Comparison of ENCODE assay signal across 22 cellular contexts in genomic region chr2:178506949-178507348, GRCh38. TPM values are rescaled to one million over a fixed set of nuclear protein-coding genes. Genes with fewer than 3 reads are reported as not detected.
DNase-seq lines count a peak whose midpoint lies in the region; ATAC-seq, FAIRE-seq and TF ChIP-seq lines count a peak whose summit lies in the region.
"Had no signal": no experiment of that assay in that cellular context is flagged by ENCODE, and none has a peak within 500 bp of the region (broad histone marks: within the 10 kb centered on the region; RNA-seq: fewer than 3 reads in every experiment).

No MANE protein-coding gene starts in this region.

- no peak overlapping the region for H2AFZ ChIP-seq in HepG2 (ENCODE audit: low read length)

- H3K4me1 Mint-ChIP-seq in effector memory CD8-positive, alpha-beta T cell (ENCODE audit: low read depth in 2 of 2): peaks cover 0 to 4% of the 10 kb centered on the region in 2 donors
- H3K4me1 Mint-ChIP-seq in Caco-2 (ENCODE audit: low read depth, unreplicated experiment): no peaks in the 10 kb centered on the region

- no peaks in the 10 kb centered on the region for H3K9me3 Mint-ChIP-seq in effector memory CD8-positive, alpha-beta T cell
- H3K9me3 Mint-ChIP-seq in Caco-2 (ENCODE audit: unreplicated experiment): no peaks in the 10 kb centered on the region
- H3K9me3 Mint-ChIP-seq: CD4-positive, alpha-beta T cell had no signal

- H3K4me1 ChIP-seq in HepG2 (ENCODE audit: insufficient read depth, low read length) (peaks cover 9% of the 10 kb centered on the region), right lobe of liver (peaks cover 0 to 15% (median 0%) of the 10 kb centered on the region in 4 donors), Caco-2 (no peaks in the 10 kb centered on the region)
- H3K4me1 ChIP-seq: BLaER1, SJSA1 had no signal

- H4K20me1 ChIP-seq in HepG2 (ENCODE audit: insufficient read depth, low read length): no peaks in the 10 kb centered on the region
- H4K20me1 ChIP-seq: BLaER1 had no signal

- H3K36me3 Mint-ChIP-seq in effector memory CD8-positive, alpha-beta T cell (ENCODE audit: insufficient read depth): peaks cover 51% of the 10 kb centered on the region
- peaks cover 11% of the 10 kb centered on the region for H3K36me3 Mint-ChIP-seq in Caco-2 (ENCODE audit: insufficient read depth, unreplicated experiment)

- WGBS in HepG2 (ENCODE audit: low lambda C conversion rate): 86% methylated on average over 1 of the region's 1 CpG
- 36% methylated on average over 1 of the region's 1 CpG for WGBS in right lobe of liver (ENCODE audit: insufficient coverage, low coverage, low lambda C conversion rate, missing lambda C conversion rate)

- H3K4me3 ChIP-seq in HepG2 (replicated peaks in 1 of 3; ENCODE audit: insufficient read depth in 1 of 3, low read depth in 2 of 3, low read length in 3 of 3) (no peak overlapping the region), right lobe of liver (no peak overlapping the region), Caco-2 (ENCODE audit: low read depth, low read length) (no peak overlapping the region)
- H3K4me3 ChIP-seq: BLaER1, SJSA1 had no signal

- CTCF ChIA-PET in HepG2 (lab: Yijun Ruan, JAX; ENCODE audit: low intra/inter-chr PET ratio, low total read pairs): no interaction called here
- CTCF ChIA-PET in Caco-2 (lab: Charles Lee): no interaction called here

- TF ChIP-seq POLR2A in HepG2 (IDR thresholded peaks at IDR 0.05; ENCODE audit: insufficient read depth in 1 of 2, low read depth in 2 of 2, low read length in 2 of 2) (no peak), right lobe of liver (IDR thresholded peaks at IDR 0.05) (no peak)

- DNase-seq in HepG2 (ENCODE audit: low spot score) (no peak), right lobe of liver (no peak), globus pallidus (ENCODE audit: low spot score) (no peak), Caco-2 (no peak), HK-2 (ENCODE audit: unreplicated experiment) (no peak)
- no peak for DNase-seq in effector memory CD8-positive, alpha-beta T cell
- DNase-seq: 8988T; CD4-positive, alpha-beta T cell; COR-L47; KBM-7; MV-4-11; NCI-H1105 treated with DMSO at 0.1 percent for 48 hours; NCI-H146; NCI-H2029; NCI-H69; Right ventricle myocardium superior; RPMI8226 had no signal

- H3K9me3 ChIP-seq in HepG2 (ENCODE audit: low read length) (no peaks in the 10 kb centered on the region), right lobe of liver (no peaks in the 10 kb centered on the region), Caco-2 (no peaks in the 10 kb centered on the region)
- H3K9me3 ChIP-seq: BLaER1, SJSA1 had no signal

- no peak overlapping the region for H3K4me3 Mint-ChIP-seq in effector memory CD8-positive, alpha-beta T cell
- H3K4me3 Mint-ChIP-seq in Caco-2 (ENCODE audit: unreplicated experiment): no peak overlapping the region
- H3K4me3 Mint-ChIP-seq: CD4-positive, alpha-beta T cell had no signal

- peaks cover 6 to 40% of the 10 kb centered on the region in 2 experiments for H3K36me3 ChIP-seq in HepG2 (replicated peaks in 1 of 2; ENCODE audit: control insufficient read depth in 1 of 2, insufficient read depth in 2 of 2, low read length in 2 of 2)
- peaks cover 0 to 34% (median 4%) of the 10 kb centered on the region in 4 donors for H3K36me3 ChIP-seq in right lobe of liver
- no peaks in the 10 kb centered on the region for H3K36me3 ChIP-seq in Caco-2 (ENCODE audit: control insufficient read depth, insufficient read depth, low read length)

- TF ChIP-seq CTCF in HepG2 (CRISPR knock-in tag; IDR thresholded peaks at IDR 0.05) (no peak), right lobe of liver (IDR thresholded peaks at IDR 0.05) (no peak), Caco-2 (IDR thresholded peaks at IDR 0.05; ENCODE audit: insufficient read depth in 1 of 2, low read depth in 1 of 2, low read length in 1 of 2, severe bottlenecking in 1 of 2, unreplicated experiment in 1 of 2) (no peak)

- H3K27me3 Mint-ChIP-seq in effector memory CD8-positive, alpha-beta T cell: no peaks in the 10 kb centered on the region
- H3K27me3 Mint-ChIP-seq in Caco-2 (ENCODE audit: insufficient read depth, unreplicated experiment): no peaks in the 10 kb centered on the region
- H3K27me3 Mint-ChIP-seq: CD4-positive, alpha-beta T cell had no signal

- H3K9ac ChIP-seq in HepG2 (ENCODE audit: insufficient read depth, low read depth, low read length): no peak overlapping the region
- H3K9ac ChIP-seq: BLaER1 had no signal

- no peak for FAIRE-seq in HepG2 (lab: Jason Lieb, UNC)
- FAIRE-seq: G401.6 had no signal

- no peak overlapping the region for H3K4me2 ChIP-seq in HepG2 (ENCODE audit: low read depth, low read length)
- H3K4me2 ChIP-seq: BLaER1 had no signal

- no peak overlapping the region for H3K27ac ChIP-seq in HepG2 (ENCODE audit: extremely low read length, insufficient read depth, low read length)
- no peak overlapping the region for H3K27ac ChIP-seq in right lobe of liver
- H3K27ac ChIP-seq: BLaER1, SJSA1 had no signal

- POLR2A ChIA-PET in HepG2 (lab: Yijun Ruan, JAX) (interaction anchor here (1.4 kb wide), 1 partner anchor 56 kb away, joined by 5 read pairs; the partner anchor contains the start of genes PJVK and PRKRA), Caco-2 (lab: Charles Lee) (no interaction called here)

- intact Hi-C loops in HepG2 (cut with micrococcal nuclease; ENCODE audit: unreplicated experiment): no loop called here
- intact Hi-C loops in right lobe of liver (cut with DNase I): no loop called here
- intact Hi-C loops in Caco-2 (cut with micrococcal nuclease; ENCODE audit: unreplicated experiment): no loop called here

- in situ Hi-C loops in HepG2 (cut with HindIII; ENCODE audit: extremely low pct_ligation_motif_present, low pct_unique_long_range_greater_than_20kb): no loop called here

- H3K27ac Mint-ChIP-seq in effector memory CD8-positive, alpha-beta T cell: peak overlapping the region; percentile 15 to 62
- no peak overlapping the region for H3K27ac Mint-ChIP-seq in Caco-2 (ENCODE audit: unreplicated experiment)
- H3K27ac Mint-ChIP-seq: CD4-positive, alpha-beta T cell had no signal

- H3K79me2 ChIP-seq in HepG2 (ENCODE audit: insufficient read depth, low read length): no peaks in the 10 kb centered on the region

- TF ChIP-seq EP300 in HepG2 (IDR thresholded peaks at IDR 0.05; ENCODE audit: low read depth in 2 of 2, low read length in 2 of 2) (no peak), HepG2 (CRISPR knock-in tag; IDR thresholded peaks at IDR 0.05; ENCODE audit: borderline replicate concordance) (no peak)

- TF ChIP-seq RAD21 in HepG2 (CRISPR knock-in tag; IDR thresholded peaks at IDR 0.05): no peak

- BruUV-seq in HepG2 (replicated peaks; lab: Mats Ljungman, UMichigan): no TSS peak
- BruUV-seq in Caco-2 (replicated peaks; lab: Mats Ljungman, UMichigan): no TSS peak

- ATAC-seq in HepG2: no peak
- ATAC-seq in right lobe of liver: no peak
- peak; percentile 9 for ATAC-seq in HG02885 (IDR thresholded peaks at IDR 0.05; ENCODE audit: poor library complexity, unreplicated experiment)
- no peak for ATAC-seq in effector memory CD8-positive, alpha-beta T cell (replicated peaks)
- no peak for ATAC-seq in GM19023 (IDR thresholded peaks at IDR 0.05; ENCODE audit: unreplicated experiment)

- H3K27me3 ChIP-seq in HepG2 (ENCODE audit: control insufficient read depth in 1 of 2, insufficient read depth in 2 of 2, low read length in 2 of 2): no peaks in the 10 kb centered on the region
- no peaks in the 10 kb centered on the region for H3K27me3 ChIP-seq in right lobe of liver
- H3K27me3 ChIP-seq in Caco-2 (replicated peaks; ENCODE audit: control insufficient read depth, insufficient read depth, low read length): no peaks in the 10 kb centered on the region
- H3K27me3 ChIP-seq: BLaER1, SJSA1 had no signal

RNA-seq across cellular contexts. Expression of gene PLEKHA3, which starts 26.7 kb away (rescaled TPM):
- 23.1 and 26.8 TPM in 2 replicates for total RNA-seq in HepG2 (2016; rRNA removed; fragmentation: Illumina TruSeq; extraction: Trizol)
- total RNA-seq in HepG2 (2016; cell fraction: cytosol; rRNA removed; fragmentation: Illumina TruSeq; extraction: Trizol; ENCODE audit: low read depth): 5.4 and 7.7 TPM in 2 replicates
- total RNA-seq in HepG2 (2016; cell fraction: insoluble cytoplasmic fraction; rRNA removed; fragmentation: Illumina TruSeq; extraction: Trizol): 21.3 and 27.5 TPM in 2 replicates
- total RNA-seq in HepG2 (2016; cell fraction: membrane; rRNA removed; fragmentation: Illumina TruSeq; extraction: Trizol): 24.3 and 26.4 TPM in 2 replicates
- total RNA-seq in HepG2 (2016; cell fraction: nucleus; rRNA removed; fragmentation: Illumina TruSeq; extraction: Trizol): 11.8 and 13.5 TPM in 2 replicates
- polyA plus RNA-seq in HepG2 (2011; rRNA removed): 8.6 and 11.7 TPM in 2 replicates
- 2.6 and 4.0 TPM in 2 replicates for polyA plus RNA-seq in HepG2 (2011; cell fraction: cytosol; rRNA removed)
- polyA plus RNA-seq in HepG2 (2011; cell fraction: nucleus; rRNA removed): 2.6 and 5.8 TPM in 2 replicates
- polyA plus RNA-seq in HepG2 (2012): 9.9 and 13.0 TPM in 2 replicates
- 10.7 and 12.2 TPM in 2 replicates for polyA plus RNA-seq in HepG2 (2016; cell fraction: cytosol; fragmentation: Illumina TruSeq; extraction: Trizol; ENCODE audit: low read depth)
- 23.9 and 24.5 TPM in 2 replicates for polyA plus RNA-seq in HepG2 (2016; cell fraction: insoluble cytoplasmic fraction; fragmentation: Illumina TruSeq; extraction: Trizol; ENCODE audit: low read depth)
- 19.9 and 21.8 TPM in 2 replicates for polyA plus RNA-seq in HepG2 (2016; cell fraction: membrane; fragmentation: Illumina TruSeq; extraction: Trizol; ENCODE audit: low read depth)
- polyA plus RNA-seq in HepG2 (2016; cell fraction: nucleus; fragmentation: Illumina TruSeq; extraction: Trizol; ENCODE audit: insufficient read depth, low read depth): 11.0 and 14.0 TPM in 2 replicates
- polyA minus RNA-seq in HepG2 (2011; rRNA and poly(A)+ RNA removed; ENCODE audit: low replicate concordance): 3.7 and 6.9 TPM in 2 replicates
- polyA minus RNA-seq in HepG2 (2011; cell fraction: cytosol; rRNA and poly(A)+ RNA removed): 9.6 and 11.5 TPM in 2 replicates
- 16.8 and 20.2 TPM in 2 replicates for polyA minus RNA-seq in HepG2 (2011; cell fraction: nucleus; rRNA and poly(A)+ RNA removed)
- 10 to 100 TPM in 4 of 6 experiments, 1 to 10 TPM in 2; 4.4 to 21.2 (median 15.1) TPM for total RNA-seq in right lobe of liver
- total RNA-seq in Caco-2 (2022): 16.9 and 18.5 TPM in 2 replicates

RNA-seq across cellular contexts. Expression of gene FKBP7, which starts 28.5 kb away (rescaled TPM):
- 9.7 and 14.8 TPM in 2 replicates for total RNA-seq in HepG2 (2016; rRNA removed; fragmentation: Illumina TruSeq; extraction: Trizol)
- total RNA-seq in HepG2 (2016; cell fraction: cytosol; rRNA removed; fragmentation: Illumina TruSeq; extraction: Trizol; ENCODE audit: low read depth): 2.8 and 3.6 TPM in 2 replicates
- 9.9 and 13.5 TPM in 2 replicates for total RNA-seq in HepG2 (2016; cell fraction: insoluble cytoplasmic fraction; rRNA removed; fragmentation: Illumina TruSeq; extraction: Trizol)
- total RNA-seq in HepG2 (2016; cell fraction: membrane; rRNA removed; fragmentation: Illumina TruSeq; extraction: Trizol): 3.9 and 4.5 TPM in 2 replicates
- total RNA-seq in HepG2 (2016; cell fraction: nucleus; rRNA removed; fragmentation: Illumina TruSeq; extraction: Trizol): 12.3 and 18.8 TPM in 2 replicates
- 9.5 and 12.4 TPM in 2 replicates for polyA plus RNA-seq in HepG2 (2011; rRNA removed)
- polyA plus RNA-seq in HepG2 (2011; cell fraction: cytosol; rRNA removed): 6.1 and 7.1 TPM in 2 replicates
- 2.9 and 3.0 TPM in 2 replicates for polyA plus RNA-seq in HepG2 (2011; cell fraction: nucleus; rRNA removed)
- polyA plus RNA-seq in HepG2 (2012): 13.3 and 20.2 TPM in 2 replicates
- 5.2 and 5.3 TPM in 2 replicates for polyA plus RNA-seq in HepG2 (2016; cell fraction: cytosol; fragmentation: Illumina TruSeq; extraction: Trizol; ENCODE audit: low read depth)
- 10.5 and 13.7 TPM in 2 replicates for polyA plus RNA-seq in HepG2 (2016; cell fraction: insoluble cytoplasmic fraction; fragmentation: Illumina TruSeq; extraction: Trizol; ENCODE audit: low read depth)
- 3.5 and 4.7 TPM in 2 replicates for polyA plus RNA-seq in HepG2 (2016; cell fraction: membrane; fragmentation: Illumina TruSeq; extraction: Trizol; ENCODE audit: low read depth)
- polyA plus RNA-seq in HepG2 (2016; cell fraction: nucleus; fragmentation: Illumina TruSeq; extraction: Trizol; ENCODE audit: insufficient read depth, low read depth): 20.0 and 26.2 TPM in 2 replicates
- polyA minus RNA-seq in HepG2 (2011; rRNA and poly(A)+ RNA removed; ENCODE audit: low replicate concordance): 0.89 and 1.8 TPM in 2 replicates
- 5.3 and 5.9 TPM in 2 replicates for polyA minus RNA-seq in HepG2 (2011; cell fraction: cytosol; rRNA and poly(A)+ RNA removed)
- polyA minus RNA-seq in HepG2 (2011; cell fraction: nucleus; rRNA and poly(A)+ RNA removed): 6.0 and 9.4 TPM in 2 replicates
- total RNA-seq in right lobe of liver: 10 to 100 TPM in 1 of 6 experiments, 1 to 10 TPM in 5; 2.5 to 12.7 (median 4.8) TPM
- 1.3 and 2.4 TPM in 2 replicates for total RNA-seq in Caco-2 (2022)

RNA-seq across cellular contexts. Expression of gene PJVK, which starts 55.8 kb away (rescaled TPM):
- total RNA-seq in HepG2 (2016; rRNA removed; fragmentation: Illumina TruSeq; extraction: Trizol): 1.1 and 1.2 TPM in 2 replicates
- 0.81 and 2.0 TPM in 2 replicates for total RNA-seq in HepG2 (2016; cell fraction: cytosol; rRNA removed; fragmentation: Illumina TruSeq; extraction: Trizol; ENCODE audit: low read depth)
- 0.77 and 1.5 TPM in 2 replicates for total RNA-seq in HepG2 (2016; cell fraction: insoluble cytoplasmic fraction; rRNA removed; fragmentation: Illumina TruSeq; extraction: Trizol)
- 1.1 TPM in 2 replicates for total RNA-seq in HepG2 (2016; cell fraction: membrane; rRNA removed; fragmentation: Illumina TruSeq; extraction: Trizol)
- total RNA-seq in HepG2 (2016; cell fraction: nucleus; rRNA removed; fragmentation: Illumina TruSeq; extraction: Trizol): 3.4 and 4.2 TPM in 2 replicates
- polyA plus RNA-seq in HepG2 (2011; rRNA removed): 2.6 and 3.0 TPM in 2 replicates
- polyA plus RNA-seq in HepG2 (2011; cell fraction: cytosol; rRNA removed): 0.51 and 1.1 TPM in 2 replicates
- polyA plus RNA-seq in HepG2 (2011; cell fraction: nucleus; rRNA removed): 6.3 and 6.4 TPM in 2 replicates
- polyA plus RNA-seq in HepG2 (2012): 1.5 and 2.9 TPM in 2 replicates
- polyA plus RNA-seq in HepG2 (2016; cell fraction: cytosol; fragmentation: Illumina TruSeq; extraction: Trizol; ENCODE audit: low read depth): 0.46 and 0.58 TPM in 2 replicates
- 0.67 and 1.3 TPM in 2 replicates for polyA plus RNA-seq in HepG2 (2016; cell fraction: insoluble cytoplasmic fraction; fragmentation: Illumina TruSeq; extraction: Trizol; ENCODE audit: low read depth)
- polyA plus RNA-seq in HepG2 (2016; cell fraction: membrane; fragmentation: Illumina TruSeq; extraction: Trizol; ENCODE audit: low read depth): 0.48 and 0.77 TPM in 2 replicates
- 7.3 and 8.2 TPM in 2 replicates for polyA plus RNA-seq in HepG2 (2016; cell fraction: nucleus; fragmentation: Illumina TruSeq; extraction: Trizol; ENCODE audit: insufficient read depth, low read depth)
- polyA minus RNA-seq in HepG2 (2011; rRNA and poly(A)+ RNA removed; ENCODE audit: low replicate concordance): 1.1 and 1.8 TPM in 2 replicates
- 0.35 TPM in 1 of 2 replicates, not detected in the other for polyA minus RNA-seq in HepG2 (2011; cell fraction: cytosol; rRNA and poly(A)+ RNA removed)
- 9.3 and 9.6 TPM in 2 replicates for polyA minus RNA-seq in HepG2 (2011; cell fraction: nucleus; rRNA and poly(A)+ RNA removed)
- 1 to 10 TPM in 5 of 6 experiments, under 1 TPM in 1; 0.80 to 2.8 (median 1.6) TPM for total RNA-seq in right lobe of liver
- total RNA-seq in Caco-2 (2022): 2.1 and 2.9 TPM in 2 replicates

RNA-seq across cellular contexts. Expression of gene PRKRA, which starts 56.0 kb away (rescaled TPM):
- total RNA-seq in HepG2 (2016; rRNA removed; fragmentation: Illumina TruSeq; extraction: Trizol) (67.6 and 74.7 TPM in 2 replicates), right lobe of liver (10 to 100 TPM; 11.2 to 20.5 (median 14.4) TPM), Caco-2 (2022) (58.3 and 60.2 TPM in 2 replicates)
- total RNA-seq in HepG2 (2016; cell fraction: cytosol; rRNA removed; fragmentation: Illumina TruSeq; extraction: Trizol; ENCODE audit: low read depth): 77.3 and 86.7 TPM in 2 replicates
- 64.4 and 73.6 TPM in 2 replicates for total RNA-seq in HepG2 (2016; cell fraction: insoluble cytoplasmic fraction; rRNA removed; fragmentation: Illumina TruSeq; extraction: Trizol)
- 113 and 120 TPM in 2 replicates for total RNA-seq in HepG2 (2016; cell fraction: membrane; rRNA removed; fragmentation: Illumina TruSeq; extraction: Trizol)
- total RNA-seq in HepG2 (2016; cell fraction: nucleus; rRNA removed; fragmentation: Illumina TruSeq; extraction: Trizol): 83.1 and 91.6 TPM in 2 replicates
- 47.3 and 53.1 TPM in 2 replicates for polyA plus RNA-seq in HepG2 (2011; rRNA removed)
- polyA plus RNA-seq in HepG2 (2011; cell fraction: cytosol; rRNA removed): 39.9 and 48.4 TPM in 2 replicates
- 41.7 and 45.8 TPM in 2 replicates for polyA plus RNA-seq in HepG2 (2011; cell fraction: nucleus; rRNA removed)
- 48.0 and 68.5 TPM in 2 replicates for polyA plus RNA-seq in HepG2 (2012)
- polyA plus RNA-seq in HepG2 (2016; cell fraction: cytosol; fragmentation: Illumina TruSeq; extraction: Trizol; ENCODE audit: low read depth): 94.3 and 117 TPM in 2 replicates
- polyA plus RNA-seq in HepG2 (2016; cell fraction: insoluble cytoplasmic fraction; fragmentation: Illumina TruSeq; extraction: Trizol; ENCODE audit: low read depth): 77.0 and 83.1 TPM in 2 replicates
- 110 and 123 TPM in 2 replicates for polyA plus RNA-seq in HepG2 (2016; cell fraction: membrane; fragmentation: Illumina TruSeq; extraction: Trizol; ENCODE audit: low read depth)
- polyA plus RNA-seq in HepG2 (2016; cell fraction: nucleus; fragmentation: Illumina TruSeq; extraction: Trizol; ENCODE audit: insufficient read depth, low read depth): 92.2 and 94.5 TPM in 2 replicates
- 14.8 and 55.1 TPM in 2 replicates for polyA minus RNA-seq in HepG2 (2011; rRNA and poly(A)+ RNA removed; ENCODE audit: low replicate concordance)
- 31.5 and 39.6 TPM in 2 replicates for polyA minus RNA-seq in HepG2 (2011; cell fraction: cytosol; rRNA and poly(A)+ RNA removed)
- 182 and 199 TPM in 2 replicates for polyA minus RNA-seq in HepG2 (2011; cell fraction: nucleus; rRNA and poly(A)+ RNA removed)
